3 cellular contexts compared by ENCODE assay signal in genomic region chr12:39125580-39125979, GRCh38.
A peak's percentile ranks its signal among the peaks of the same experiment; 100 is the strongest.
TF ChIP-seq lines count a peak whose summit lies in the region.

No MANE protein-coding gene starts in this region.

TF ChIP-seq in SK-N-SH, 30 proteins besides CTCF, POLR2A, EP300 and RAD21:
- TF ChIP-seq PBX3 (IDR thresholded peaks at IDR 0.05), result 0 out of 2 replicates have a peak, but pooled peaks have one; percentile 5
- no peak for TF ChIP-seq CHD2 (IDR thresholded peaks at IDR 0.05; ENCODE audit: low read length, partially characterized antibody)

TF ChIP-seq in SK-N-SH treated with all-trans-retinoic acid at 6 μM for 48 hours, 23 proteins besides CTCF, POLR2A, EP300 and RAD21:
- TF ChIP-seq ZC3H10 (CRISPR knock-in tag; IDR thresholded peaks at IDR 0.05), result no peak
- no peak for TF ChIP-seq ZFP30 (CRISPR knock-in tag; IDR thresholded peaks at IDR 0.05)
- no peak for TF ChIP-seq TSHZ2 (CRISPR knock-in tag; IDR thresholded peaks at IDR 0.05)
- TF ChIP-seq ZNF565 (CRISPR knock-in tag; conservative IDR thresholded peaks at IDR 0.05; ENCODE audit: low read depth), result no peak
- TF ChIP-seq, protein P1, sequence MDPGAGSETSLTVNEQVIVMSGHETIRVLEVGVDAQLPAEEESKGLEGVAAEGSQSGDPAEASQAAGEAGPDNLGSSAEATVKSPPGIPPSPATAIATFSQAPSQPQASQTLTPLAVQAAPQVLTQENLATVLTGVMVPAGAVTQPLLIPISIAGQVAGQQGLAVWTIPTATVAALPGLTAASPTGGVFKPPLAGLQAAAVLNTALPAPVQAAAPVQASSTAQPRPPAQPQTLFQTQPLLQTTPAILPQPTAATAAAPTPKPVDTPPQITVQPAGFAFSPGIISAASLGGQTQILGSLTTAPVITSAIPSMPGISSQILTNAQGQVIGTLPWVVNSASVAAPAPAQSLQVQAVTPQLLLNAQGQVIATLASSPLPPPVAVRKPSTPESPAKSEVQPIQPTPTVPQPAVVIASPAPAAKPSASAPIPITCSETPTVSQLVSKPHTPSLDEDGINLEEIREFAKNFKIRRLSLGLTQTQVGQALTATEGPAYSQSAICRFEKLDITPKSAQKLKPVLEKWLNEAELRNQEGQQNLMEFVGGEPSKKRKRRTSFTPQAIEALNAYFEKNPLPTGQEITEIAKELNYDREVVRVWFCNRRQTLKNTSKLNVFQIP (CRISPR knock-in tag; IDR thresholded peaks at IDR 0.05; ENCODE audit: borderline replicate concordance, low read depth), result no peak
- TF ChIP-seq, protein P2, sequence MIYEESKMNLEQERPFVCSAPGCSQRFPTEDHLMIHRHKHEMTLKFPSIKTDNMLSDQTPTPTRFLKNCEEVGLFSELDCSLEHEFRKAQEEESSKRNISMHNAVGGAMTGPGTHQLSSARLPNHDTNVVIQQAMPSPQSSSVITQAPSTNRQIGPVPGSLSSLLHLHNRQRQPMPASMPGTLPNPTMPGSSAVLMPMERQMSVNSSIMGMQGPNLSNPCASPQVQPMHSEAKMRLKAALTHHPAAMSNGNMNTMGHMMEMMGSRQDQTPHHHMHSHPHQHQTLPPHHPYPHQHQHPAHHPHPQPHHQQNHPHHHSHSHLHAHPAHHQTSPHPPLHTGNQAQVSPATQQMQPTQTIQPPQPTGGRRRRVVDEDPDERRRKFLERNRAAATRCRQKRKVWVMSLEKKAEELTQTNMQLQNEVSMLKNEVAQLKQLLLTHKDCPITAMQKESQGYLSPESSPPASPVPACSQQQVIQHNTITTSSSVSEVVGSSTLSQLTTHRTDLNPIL (CRISPR knock-in tag; IDR thresholded peaks at IDR 0.05; ENCODE audit: low read depth), result no peak
- TF ChIP-seq BACH2 (CRISPR knock-in tag; IDR thresholded peaks at IDR 0.05; ENCODE audit: borderline replicate concordance), result no peak
- TF ChIP-seq CSDC2 (CRISPR knock-in tag; IDR thresholded peaks at IDR 0.05), result no peak
- no peak for TF ChIP-seq GLIS3 (CRISPR knock-in tag; IDR thresholded peaks at IDR 0.05)
- no peak for TF ChIP-seq TCF4 (CRISPR knock-in tag; IDR thresholded peaks at IDR 0.05; ENCODE audit: borderline replicate concordance)
- no peak for TF ChIP-seq PATZ1 (CRISPR knock-in tag; IDR thresholded peaks at IDR 0.05; ENCODE audit: borderline replicate concordance)
- no peak for TF ChIP-seq ZNF70 (CRISPR knock-in tag; IDR thresholded peaks at IDR 0.05)
- no peak for TF ChIP-seq ARNTL (CRISPR knock-in tag; IDR thresholded peaks at IDR 0.05; ENCODE audit: borderline replicate concordance, low read depth)
- TF ChIP-seq ZNF8 (CRISPR knock-in tag; IDR thresholded peaks at IDR 0.05), result no peak
- no peak for TF ChIP-seq CSRNP3 (CRISPR knock-in tag; IDR thresholded peaks at IDR 0.05)
- no peak for TF ChIP-seq SNAI2 (CRISPR knock-in tag; IDR thresholded peaks at IDR 0.05)

TF ChIP-seq in H1, 55 proteins besides CTCF, POLR2A, EP300 and RAD21:
- TF ChIP-seq CHD1 (IDR thresholded peaks at IDR 0.05; ENCODE audit: low read depth, low read length), result no peak
- no peak for TF ChIP-seq SAP30 (IDR thresholded peaks at IDR 0.05; ENCODE audit: insufficient read depth, insufficient replicate concordance, low read length)
- TF ChIP-seq FOSL1 (IDR thresholded peaks at IDR 0.05; ENCODE audit: insufficient read depth, low read depth, low read length), result no peak
- TF ChIP-seq, protein P3, sequence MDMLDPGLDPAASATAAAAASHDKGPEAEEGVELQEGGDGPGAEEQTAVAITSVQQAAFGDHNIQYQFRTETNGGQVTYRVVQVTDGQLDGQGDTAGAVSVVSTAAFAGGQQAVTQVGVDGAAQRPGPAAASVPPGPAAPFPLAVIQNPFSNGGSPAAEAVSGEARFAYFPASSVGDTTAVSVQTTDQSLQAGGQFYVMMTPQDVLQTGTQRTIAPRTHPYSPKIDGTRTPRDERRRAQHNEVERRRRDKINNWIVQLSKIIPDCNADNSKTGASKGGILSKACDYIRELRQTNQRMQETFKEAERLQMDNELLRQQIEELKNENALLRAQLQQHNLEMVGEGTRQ (IDR thresholded peaks at IDR 0.05; ENCODE audit: low read length), result no peak
- TF ChIP-seq JUN (IDR thresholded peaks at IDR 0.05; ENCODE audit: low read depth, low read length), result no peak
